Comparison of ENCODE assay signal across 8 cellular contexts in genomic region chr3:101827211-101828174, GRCh38. TPM values are rescaled to one million over a fixed set of nuclear protein-coding genes. Genes with fewer than 3 reads are reported as not detected.
DNase-seq lines count a peak whose midpoint lies in the region; ATAC-seq and TF ChIP-seq lines count a peak whose summit lies in the region.

No MANE protein-coding gene starts in this region.

- H4K5ac ChIP-seq in IMR-90 (ENCODE audit: low read depth, low read length) = peak overlapping the region; percentile 70

- H3K9me2 ChIP-seq in hepatocyte (replicated peaks; ENCODE audit: insufficient read depth) = no peaks in the 10 kb centered on the region

- H2AK5ac ChIP-seq in IMR-90 (ENCODE audit: low read depth, low read length) = peak overlapping the region; percentile 78; the same call in 1 of the 2 replicates

- H3K18ac ChIP-seq in IMR-90 (ENCODE audit: low read depth, low read length) = peak overlapping the region; percentile 97

- H2BK120ac ChIP-seq in IMR-90 (ENCODE audit: low read depth, low read length) = peak overlapping the region; percentile 89

- no peaks in the 10 kb centered on the region for H3K9me1 ChIP-seq in IMR-90 (ENCODE audit: insufficient read depth, low read length)

- peak; percentile 83 for TF ChIP-seq POLR2A in IMR-90 (IDR thresholded peaks at IDR 0.05; ENCODE audit: low read depth, low read length)

- H2BK5ac ChIP-seq in IMR-90 (ENCODE audit: low read depth, low read length, poor library complexity, severe bottlenecking) = peak overlapping the region; percentile 98

- peak overlapping the region; percentile 93 for H3K9ac ChIP-seq in IMR-90 (ENCODE audit: low read depth, low read length)

- H4K20me1 ChIP-seq in IMR-90 (ENCODE audit: insufficient read depth, low read length) (no peaks in the 10 kb centered on the region), hepatocyte (ENCODE audit: insufficient read depth, poor library complexity, severe bottlenecking) (no peaks in the 10 kb centered on the region)

- H4K8ac ChIP-seq in IMR-90 (ENCODE audit: low read depth in 2 of 2, low read length in 2 of 2) = peak overlapping the region; percentile 93 to 97

- H3K23ac ChIP-seq in IMR-90 (ENCODE audit: low read depth, low read length) = peak overlapping the region; percentile 91

- H3K14ac ChIP-seq in IMR-90 (replicated peaks; ENCODE audit: low read depth, low read length) = peak overlapping the region; percentile 93

- peak overlapping the region; percentile 62 for H2AK9ac ChIP-seq in IMR-90 (replicated peaks; ENCODE audit: low read depth, low read length, poor library complexity)

- DNase-seq in DMS114 treated with DMSO at 0.1 percent for 48 hours (lab: John Stamatoyannopoulos, UW; ENCODE audit: unreplicated experiment) = peak; percentile 26
- peak; percentile 84 for DNase-seq in IMR-90
- DNase-seq in T-helper 1 cell = peak; percentile 55 to 88 (median 69)
- DNase-seq in hepatocyte (ENCODE audit: low spot score) = peak; percentile 87
- DNase-seq in renal cortical epithelial cell (ENCODE audit: low read depth) = peak; percentile 87
- peak; percentile 88 to 90 for DNase-seq in aorta

- H3K79me1 ChIP-seq in IMR-90 (ENCODE audit: low read depth in 1 of 2, low read length in 2 of 2) = peaks cover 8 to 32% of the 10 kb centered on the region in 2 experiments; a peak in 3 of 4 replicates

- H3K4me3 ChIP-seq in IMR-90 (ENCODE audit: insufficient read depth, low read depth, low read length) = peak overlapping the region; percentile 51
- H3K4me3 ChIP-seq in hepatocyte = peak overlapping the region; percentile 30
- peak overlapping the region; percentile 49 to 57 for H3K4me3 ChIP-seq in aorta (ENCODE audit: low read length in 2 of 2)

- intact Hi-C loops in IMR-90 (cut with micrococcal nuclease) = loop anchor here (1.0 to 2.0 kb wide), 3 partner anchors 22 to 242 kb away; partner anchors contain the start of gene NFKBIZ
- intact Hi-C loops in aorta (cut with DNase I) = loop anchor here (1.0 to 2.0 kb wide), 2 partner anchors 21 to 23 kb away; partner anchors contain the start of gene NFKBIZ (in 1 of the 2)

- H3K9me3 ChIP-seq in IMR-90 (ENCODE audit: control insufficient read depth, insufficient read depth, low read length) (no peaks in the 10 kb centered on the region), hepatocyte (ENCODE audit: low read depth) (no peaks in the 10 kb centered on the region), aorta (ENCODE audit: control insufficient read depth, low read length) (no peaks in the 10 kb centered on the region)

- peak overlapping the region; percentile 89 for H4K91ac ChIP-seq in IMR-90 (ENCODE audit: insufficient read depth, low read depth, low read length)

- H3K4me2 ChIP-seq in IMR-90 (ENCODE audit: low read depth, low read length) (peak overlapping the region; percentile 95), hepatocyte (peak overlapping the region; percentile 83)

- H3K4me1 ChIP-seq in IMR-90 (ENCODE audit: control insufficient read depth, insufficient read depth, low read length) (peaks cover 4% of the 10 kb centered on the region; the same call in 1 of the 2 replicates), hepatocyte (ENCODE audit: insufficient read depth) (peaks cover 23% of the 10 kb centered on the region), aorta (ENCODE audit: control insufficient read depth in 1 of 2, insufficient read depth in 2 of 2, low read length in 2 of 2) (peaks cover 0 to 6% of the 10 kb centered on the region in 2 donors)

- H3K4ac ChIP-seq in IMR-90 (ENCODE audit: low read depth, low read length) = peak overlapping the region; percentile 89

- dilution Hi-C loops in IMR-90 (cut with HindIII; ENCODE audit: low sequenced_read_pairs, unreplicated experiment) = no loop called here

- no peaks in the 10 kb centered on the region for H3K36me3 ChIP-seq in IMR-90 (ENCODE audit: control insufficient read depth, insufficient read depth, low read length)
- no peaks in the 10 kb centered on the region for H3K36me3 ChIP-seq in hepatocyte (replicated peaks; ENCODE audit: insufficient read depth, low read depth)
- H3K36me3 ChIP-seq in aorta (ENCODE audit: control insufficient read depth in 1 of 2, insufficient read depth in 2 of 2, low read length in 1 of 2) = no peaks in the 10 kb centered on the region

- no peak for TF ChIP-seq RAD21 in IMR-90 (IDR thresholded peaks at IDR 0.05; ENCODE audit: low read length)

- peak; percentile 76 for ATAC-seq in GM21423 (IDR thresholded peaks at IDR 0.05; ENCODE audit: unreplicated experiment)
- ATAC-seq in IMR-90 (ENCODE audit: low read depth) = peak; percentile 82
- ATAC-seq in aorta (ENCODE audit: low FRiP score) = peak; percentile 92

- in situ Hi-C loops in IMR-90 (cut with MboI; ENCODE audit: low sequenced_read_pairs) = no loop called here

- CTCF ChIA-PET in IMR-90 (lab: Yijun Ruan, JAX) = interaction anchor here (1.0 to 1.1 kb wide), 2 partner anchors 13 to 398 kb away, joined by 3 read pairs; no protein-coding TSS in a partner anchor

- peak overlapping the region; percentile 77 for H2BK20ac ChIP-seq in IMR-90 (ENCODE audit: low read depth, low read length)

- peak overlapping the region; percentile 98 for H3K56ac ChIP-seq in IMR-90 (ENCODE audit: extremely low read depth, insufficient read depth, low read length)

- no peaks in the 10 kb centered on the region for H3K27me3 ChIP-seq in IMR-90 (ENCODE audit: control insufficient read depth, insufficient read depth, low read length)
- no peaks in the 10 kb centered on the region for H3K27me3 ChIP-seq in hepatocyte
- no peaks in the 10 kb centered on the region for H3K27me3 ChIP-seq in aorta (ENCODE audit: control insufficient read depth in 1 of 2, insufficient read depth in 2 of 2, low read length in 1 of 2)

- POLR2A ChIA-PET in IMR-90 (lab: Charles Lee; ENCODE audit: unreplicated experiment) = interaction anchor here (1.0 to 2.1 kb wide), 2 partner anchors 10 to 22 kb away, joined by 3 to 6 read pairs; partner anchors contain the start of gene NFKBIZ

- TF ChIP-seq CTCF in IMR-90 (conservative IDR thresholded peaks at IDR 0.05; ENCODE audit: low read depth, low read length) (no peak), hepatocyte (IDR thresholded peaks at IDR 0.05; ENCODE audit: poor library complexity) (no peak)

- H2BK15ac ChIP-seq in IMR-90 (ENCODE audit: low read depth, low read length) = peak overlapping the region; percentile 91

- peaks cover 41% of the 10 kb centered on the region for H3K79me2 ChIP-seq in hepatocyte

- H3K27ac ChIP-seq in IMR-90 (ENCODE audit: insufficient read depth, low read length) = peak overlapping the region; percentile 97
- H3K27ac ChIP-seq in angular gyrus (ENCODE audit: low read depth, low read length) = peak overlapping the region; percentile 44
- H3K27ac ChIP-seq in hepatocyte = peak overlapping the region; percentile 85
- H3K27ac ChIP-seq in aorta (ENCODE audit: low read depth in 1 of 2, low read length in 2 of 2) = peak overlapping the region; percentile 3 to 68

- no TSS peak for BruUV-seq in IMR-90 (replicated peaks; lab: Mats Ljungman, UMichigan)

- H2AFZ ChIP-seq in IMR-90 (replicated peaks; ENCODE audit: low read length, poor library complexity) (peak overlapping the region; percentile 94), hepatocyte (peak overlapping the region; percentile 66)

- WGBS in IMR-90 (ENCODE audit: extremely low coverage in 2 of 2, insufficient read length in 1 of 2), 2 experiments = 0% methylated on average over 5 of the region's 30 CpGs; no CpG with 5 or more reads in 1 of the 2 experiments
- 8% methylated on average over 30 of the region's 30 CpGs for WGBS in hepatocyte (ENCODE audit: low lambda C conversion rate, missing lambda C conversion rate)
- WGBS in aorta, 2 donors = 1% methylated on average over 30 of the region's 30 CpGs

TF ChIP-seq in IMR-90, 13 proteins besides CTCF, POLR2A, EP300 and RAD21 (continues in another document):
- TF ChIP-seq MAZ (IDR thresholded peaks at IDR 0.05; ENCODE audit: borderline replicate concordance, low read depth, low read length) (peak; percentile 31; the same call in 1 of the 2 replicates), CHD1 (IDR thresholded peaks at IDR 0.05; ENCODE audit: low read depth, low read length) (no peak), NFE2L2 (IDR thresholded peaks at IDR 0.05; ENCODE audit: low read depth, low read length) (no peak), RCOR1 (IDR thresholded peaks at IDR 0.05; ENCODE audit: insufficient replicate concordance, low read length) (no peak), BHLHE40 (IDR thresholded peaks at IDR 0.05; ENCODE audit: low read depth, low read length) (no peak), FOS (IDR thresholded peaks at IDR 0.05; ENCODE audit: low read depth, low read length) (no peak), MXI1 (IDR thresholded peaks at IDR 0.05; ENCODE audit: borderline replicate concordance, low read depth, low read length) (peak; percentile 88; the same call in 1 of the 2 replicates), RFX5 (IDR thresholded peaks at IDR 0.05; ENCODE audit: low read depth, low read length) (no peak), ELK1 (IDR thresholded peaks at IDR 0.05; ENCODE audit: borderline replicate concordance, low read depth, low read length) (no peak)

RNA-seq across cellular contexts. Expression of gene NFKBIZ, which starts 21.8 kb away (rescaled TPM):
- total RNA-seq in IMR-90 (2012; rRNA removed) (35.0 and 43.0 TPM in 2 replicates), hepatocyte (164 and 182 TPM in 2 replicates), renal cortical epithelial cell (135 and 224 TPM in 2 replicates), aorta (100 to 1,000 TPM; 109 to 198 TPM)
- polyA plus RNA-seq in IMR-90 (2012; rRNA removed) (40.9 and 56.2 TPM in 2 replicates), hepatocyte (160 and 192 TPM in 2 replicates), aorta (10 to 100 TPM in 1 of 2 donors, 1 to 10 TPM in 1; 6.5 to 65.2 TPM)
- 42.6 and 52.3 TPM in 2 replicates for polyA plus RNA-seq in IMR-90 (2012; cell fraction: cytosol; rRNA removed)
- polyA plus RNA-seq in IMR-90 (2012; cell fraction: nucleus; rRNA removed; ENCODE audit: low replicate concordance) = 482 and 691 TPM in 2 replicates

RNA-seq across cellular contexts. Expression of gene NXPE3, which starts 48.5 kb away (rescaled TPM):
- 23.1 and 23.8 TPM in 2 replicates for total RNA-seq in IMR-90 (2012; rRNA removed)
- polyA plus RNA-seq in IMR-90 (2012; rRNA removed) = 18.5 and 20.0 TPM in 2 replicates
- 11.3 and 12.6 TPM in 2 replicates for polyA plus RNA-seq in IMR-90 (2012; cell fraction: cytosol; rRNA removed)
- polyA plus RNA-seq in IMR-90 (2012; cell fraction: nucleus; rRNA removed; ENCODE audit: low replicate concordance) = 9.4 and 12.0 TPM in 2 replicates
- 5.1 and 5.9 TPM in 2 replicates for total RNA-seq in hepatocyte
- polyA plus RNA-seq in hepatocyte = 5.8 and 5.9 TPM in 2 replicates
- 15.5 and 32.0 TPM in 2 replicates for total RNA-seq in renal cortical epithelial cell
- total RNA-seq in aorta = 10 to 100 TPM; 26.2 to 27.2 TPM
- polyA plus RNA-seq in aorta = 10 to 100 TPM in 1 of 2 donors, 1 to 10 TPM in 1; 6.4 to 10.1 TPM

Comparison
In these comparisons a context has a peak if more than half of its experiments do, and no peak if none do; other contexts are left out.
1. Peak in every context shown above with its lines: DNase-seq, ATAC-seq, H3K4me3 ChIP-seq and H3K27ac ChIP-seq.
2. DNase-seq: peak in every context shown above with its lines; median percentile 89 in aorta; 87 in hepatocyte; 87 in renal cortical epithelial cell; 84 in IMR-90; 69 in T-helper 1 cell; 26 in DMS114 treated with DMSO at 0.1 percent for 48 hours.
3. H3K27ac ChIP-seq: peak in every context shown above with its lines; median percentile 97 in IMR-90; 85 in hepatocyte; 44 in angular gyrus; 36 in aorta.